In the genomic region with DNA sequence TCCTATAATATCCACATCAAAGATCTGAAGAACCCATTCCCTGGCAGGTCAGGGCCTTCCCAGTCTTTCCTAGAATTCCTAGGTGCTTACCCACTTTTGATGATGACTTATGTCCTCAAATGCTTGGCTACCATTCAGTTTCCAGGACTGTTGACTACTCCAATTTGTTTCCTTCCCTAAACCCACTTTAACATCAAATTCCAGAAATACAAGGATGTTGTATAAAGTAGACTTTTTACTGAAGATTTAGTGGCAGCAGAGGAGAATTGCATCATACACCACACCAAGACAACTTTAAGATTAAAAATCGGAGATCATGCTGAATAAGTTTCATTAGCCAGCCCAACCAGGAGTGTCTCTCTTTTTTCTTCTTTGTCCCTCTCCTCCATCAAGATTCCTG, we compare ENCODE assay signal across 26 cellular contexts.
DNase-seq lines count a peak whose midpoint lies in the region; ATAC-seq and TF ChIP-seq lines count a peak whose summit lies in the region.
"Had no signal": no experiment of that assay in that cellular context is flagged by ENCODE, and none has a peak within 500 bp of the region (broad histone marks: within the 10 kb centered on the region; RNA-seq: fewer than 3 reads in every experiment).

No MANE protein-coding gene starts in this region.

- H3K9me3 ChIP-seq in GM23248 (ENCODE audit: low read depth) (no peaks in the 10 kb centered on the region), RWPE2 (ENCODE audit: severe bottlenecking) (no peaks in the 10 kb centered on the region), fibroblast of lung (ENCODE audit: control insufficient read depth, insufficient read depth, low read depth, low read length) (no peaks in the 10 kb centered on the region), osteoblast (ENCODE audit: low read depth, low read length) (no peaks in the 10 kb centered on the region), body of pancreas (no peaks in the 10 kb centered on the region)
- H3K9me3 ChIP-seq: left ventricle myocardium inferior, sigmoid colon, tibial artery had no signal

- POLR2A ChIA-PET in activated CD4-positive, alpha-beta memory T cell treated with anti-CD3 and anti-CD28 coated beads, Interleukin-2, amount 10 ng/mL, durations not matched to agents 7 days and 5 days (lab: Charles Lee) = no interaction called here

- H3K4me1 Mint-ChIP-seq in activated CD4-positive, alpha-beta memory T cell treated with anti-CD3 and anti-CD28 coated beads, Interleukin-2, amount 10 ng/mL, durations not matched to agents 7 days and 5 days = no peaks in the 10 kb centered on the region
- H3K4me1 Mint-ChIP-seq: activated naive CD8-positive, alpha-beta T cell treated with anti-CD3 and anti-CD28 coated beads for 36 hours; immature natural killer cell; stimulated activated naive CD8-positive, alpha-beta T cell treated with anti-CD3 and anti-CD28 coated beads, Interleukin-15, amount 100 ng/mL, for 72 hours had no signal

- DNase-seq in GM23248 = peak; percentile 20
- no peak for DNase-seq in RWPE2 (ENCODE audit: low spot score)
- peak; percentile 32 for DNase-seq in fibroblast of lung (ENCODE audit: low read depth in 2 of 2)
- DNase-seq in osteoblast (ENCODE audit: insufficient read length, low spot score, missing footprints) = no peak
- no peak for DNase-seq in activated CD4-positive, alpha-beta memory T cell treated with anti-CD3 and anti-CD28 coated beads, Interleukin-2, amount 10 ng/mL, durations not matched to agents 7 days and 5 days
- no peak for DNase-seq in body of pancreas
- no peak for DNase-seq in NCI-H187 (lab: John Stamatoyannopoulos, UW)
- DNase-seq: activated CD4-positive, alpha-beta T cell treated with anti-CD3 and anti-CD28 coated beads, Interleukin-2, amount 50 U/mL, for 48 hours; activated CD4-positive, CD25-positive, alpha-beta regulatory T cell; activated effector memory CD4-positive, alpha-beta T cell treated with Interleukin-2 at 50 U/mL for 16 hours; activated naive CD8-positive, alpha-beta T cell treated with anti-CD3 and anti-CD28 coated beads for 36 hours; CD4-positive, alpha-beta T cell; cerebellar nuclear complex; foreskin melanocyte; immature natural killer cell; left ventricle myocardium inferior; NCI-H1105; NCI-H2029 treated with DMSO at 0.1 percent for 48 hours; NCI-H2227 treated with DMSO at 0.1 percent for 48 hours; Right ventricle myocardium superior; sigmoid colon; stimulated activated naive CD8-positive, alpha-beta T cell treated with anti-CD3 and anti-CD28 coated beads, Interleukin-15, amount 100 ng/mL, for 72 hours; tibial artery had no signal

- intact Hi-C loops in body of pancreas (cut with DNase I) = no loop called here

- no peak overlapping the region for H3K4me3 Mint-ChIP-seq in activated CD4-positive, alpha-beta memory T cell treated with anti-CD3 and anti-CD28 coated beads, Interleukin-2, amount 10 ng/mL, durations not matched to agents 7 days and 5 days
- H3K4me3 Mint-ChIP-seq: activated naive CD8-positive, alpha-beta T cell treated with anti-CD3 and anti-CD28 coated beads for 36 hours; CD4-positive, alpha-beta T cell; immature natural killer cell; nephron; stimulated activated naive CD8-positive, alpha-beta T cell treated with anti-CD3 and anti-CD28 coated beads, Interleukin-15, amount 100 ng/mL, for 72 hours had no signal

- H3K36me3 Mint-ChIP-seq in activated CD4-positive, alpha-beta memory T cell treated with anti-CD3 and anti-CD28 coated beads, Interleukin-2, amount 10 ng/mL, durations not matched to agents 7 days and 5 days (ENCODE audit: low read depth) = no peaks in the 10 kb centered on the region
- H3K36me3 Mint-ChIP-seq: activated naive CD8-positive, alpha-beta T cell treated with anti-CD3 and anti-CD28 coated beads for 36 hours had no signal

- H3K4me2 ChIP-seq in GM23248 (ENCODE audit: unreplicated experiment) = peak overlapping the region; percentile 22
- no peak overlapping the region for H3K4me2 ChIP-seq in fibroblast of lung (ENCODE audit: extremely low read depth, insufficient read depth, low read length)
- no peak overlapping the region for H3K4me2 ChIP-seq in osteoblast (ENCODE audit: insufficient read depth, low read length)
- H3K4me2 ChIP-seq: hepatocyte had no signal

- no peak overlapping the region for H3K9ac ChIP-seq in GM23248
- H3K9ac ChIP-seq in fibroblast of lung (ENCODE audit: insufficient read depth, low read length) = no peak overlapping the region

- no peaks in the 10 kb centered on the region for H3K79me2 ChIP-seq in GM23248 (ENCODE audit: insufficient read depth)
- no peaks in the 10 kb centered on the region for H3K79me2 ChIP-seq in fibroblast of lung (ENCODE audit: control insufficient read depth, insufficient read depth, low read length)
- H3K79me2 ChIP-seq in osteoblast (ENCODE audit: insufficient read depth, low read length) = no peaks in the 10 kb centered on the region
- H3K79me2 ChIP-seq: hepatocyte had no signal

- H3K9me2 ChIP-seq in GM23248 (ENCODE audit: insufficient read depth) = no peaks in the 10 kb centered on the region

- H3K27ac ChIP-seq in GM23248 (peak overlapping the region; percentile 27; the same call in 1 of the 2 replicates), RWPE2 (ENCODE audit: poor library complexity, severe bottlenecking) (peak overlapping the region; percentile 8), fibroblast of lung (ENCODE audit: insufficient read depth, low read length) (no peak overlapping the region), osteoblast (ENCODE audit: low read depth, low read length) (peak overlapping the region; percentile 42), body of pancreas (no peak overlapping the region)
- H3K27ac ChIP-seq: hepatocyte, left ventricle myocardium inferior, sigmoid colon, tibial artery had no signal

- H3K36me3 ChIP-seq in GM23248 (ENCODE audit: low read depth) = no peaks in the 10 kb centered on the region
- H3K36me3 ChIP-seq in RWPE2 (ENCODE audit: low read depth) = peaks cover 20% of the 10 kb centered on the region
- no peaks in the 10 kb centered on the region for H3K36me3 ChIP-seq in fibroblast of lung (ENCODE audit: control insufficient read depth, insufficient read depth, low read length)
- H3K36me3 ChIP-seq in osteoblast (ENCODE audit: insufficient read depth, low read length) = no peaks in the 10 kb centered on the region
- no peaks in the 10 kb centered on the region for H3K36me3 ChIP-seq in body of pancreas (replicated peaks in 1 of 2; ENCODE audit: insufficient read depth in 1 of 2, low read depth in 2 of 2)
- H3K36me3 ChIP-seq: sigmoid colon, tibial artery had no signal

- 43 to 50% methylated on average over 1 of the region's 1 CpG for WGBS in GM23248 (ENCODE audit: low coverage in 1 of 2, low lambda C conversion rate in 2 of 2, missing lambda C conversion rate in 2 of 2), 2 experiments
- 55 to 59% methylated on average over 1 of the region's 1 CpG for WGBS in body of pancreas, 2 donors

- ATAC-seq in RWPE2 (ENCODE audit: low read depth) = no peak
- ATAC-seq in body of pancreas = no peak
- ATAC-seq in HG02938 (IDR thresholded peaks at IDR 0.05; ENCODE audit: unreplicated experiment) = no peak
- ATAC-seq: stimulated activated naive CD8-positive, alpha-beta T cell treated with anti-CD3 and anti-CD28 coated beads, Interleukin-15, amount 100 ng/mL, for 72 hours had no signal

- H2AFZ ChIP-seq in GM23248 (peak overlapping the region; percentile 32), fibroblast of lung (ENCODE audit: low read length) (no peak overlapping the region), osteoblast (ENCODE audit: low read length) (no peak overlapping the region)
- H2AFZ ChIP-seq: hepatocyte had no signal

- TF ChIP-seq POLR2A in body of pancreas (IDR thresholded peaks at IDR 0.05) = no peak

- H3K27me3 ChIP-seq in GM23248 (replicated peaks; ENCODE audit: insufficient read depth) (no peaks in the 10 kb centered on the region), RWPE2 (ENCODE audit: insufficient read depth, poor library complexity, severe bottlenecking) (no peaks in the 10 kb centered on the region), fibroblast of lung (ENCODE audit: control insufficient read depth, insufficient read depth, low read length) (no peaks in the 10 kb centered on the region), osteoblast (ENCODE audit: insufficient read depth, low read length) (no peaks in the 10 kb centered on the region), body of pancreas (no peaks in the 10 kb centered on the region)
- H3K27me3 ChIP-seq: hepatocyte, sigmoid colon, tibial artery had no signal

- peaks cover 5% of the 10 kb centered on the region; the same call in 1 of the 2 replicates for H3F3A ChIP-seq in GM23248 (ENCODE audit: insufficient read depth)

- no peak overlapping the region for H3K27ac Mint-ChIP-seq in activated CD4-positive, alpha-beta memory T cell treated with anti-CD3 and anti-CD28 coated beads, Interleukin-2, amount 10 ng/mL, durations not matched to agents 7 days and 5 days
- H3K27ac Mint-ChIP-seq: activated naive CD8-positive, alpha-beta T cell treated with anti-CD3 and anti-CD28 coated beads for 36 hours; CD4-positive, alpha-beta T cell; immature natural killer cell; stimulated activated naive CD8-positive, alpha-beta T cell treated with anti-CD3 and anti-CD28 coated beads, Interleukin-15, amount 100 ng/mL, for 72 hours had no signal

- H3K9me3 Mint-ChIP-seq in activated CD4-positive, alpha-beta memory T cell treated with anti-CD3 and anti-CD28 coated beads, Interleukin-2, amount 10 ng/mL, durations not matched to agents 7 days and 5 days = peaks cover 5% of the 10 kb centered on the region
- H3K9me3 Mint-ChIP-seq: activated naive CD8-positive, alpha-beta T cell treated with anti-CD3 and anti-CD28 coated beads for 36 hours; CD4-positive, alpha-beta T cell; nephron had no signal

- CTCF ChIA-PET in activated CD4-positive, alpha-beta memory T cell treated with anti-CD3 and anti-CD28 coated beads, Interleukin-2, amount 10 ng/mL, durations not matched to agents 7 days and 5 days (lab: Charles Lee) = no interaction called here

- no peaks in the 10 kb centered on the region for H3K27me3 Mint-ChIP-seq in activated CD4-positive, alpha-beta memory T cell treated with anti-CD3 and anti-CD28 coated beads, Interleukin-2, amount 10 ng/mL, durations not matched to agents 7 days and 5 days
- H3K27me3 Mint-ChIP-seq: activated naive CD8-positive, alpha-beta T cell treated with anti-CD3 and anti-CD28 coated beads for 36 hours; CD4-positive, alpha-beta T cell; stimulated activated naive CD8-positive, alpha-beta T cell treated with anti-CD3 and anti-CD28 coated beads, Interleukin-15, amount 100 ng/mL, for 72 hours had no signal

- in situ Hi-C loops in GM23248 (cut with MboI) = no loop called here

- H3K4me1 ChIP-seq in GM23248 (ENCODE audit: insufficient read depth) (peaks cover 28% of the 10 kb centered on the region), RWPE2 (ENCODE audit: insufficient read depth, poor library complexity, severe bottlenecking) (peaks cover 7% of the 10 kb centered on the region), fibroblast of lung (ENCODE audit: control insufficient read depth, extremely low read depth, insufficient read depth, low read length) (peaks cover 8% of the 10 kb centered on the region), osteoblast (ENCODE audit: insufficient read depth, low read length) (peaks cover 22% of the 10 kb centered on the region), body of pancreas (no peaks in the 10 kb centered on the region)
- H3K4me1 ChIP-seq: left ventricle myocardium inferior, sigmoid colon had no signal

- H4K20me1 ChIP-seq in GM23248 (ENCODE audit: insufficient read depth) = no peaks in the 10 kb centered on the region
- no peaks in the 10 kb centered on the region for H4K20me1 ChIP-seq in fibroblast of lung (ENCODE audit: control insufficient read depth, extremely low read depth, insufficient read depth, low read length)
- no peaks in the 10 kb centered on the region for H4K20me1 ChIP-seq in osteoblast (ENCODE audit: insufficient read depth, low read length)

- H3K4me3 ChIP-seq in GM23248 (no peak overlapping the region), RWPE2 (ENCODE audit: severe bottlenecking) (no peak overlapping the region), fibroblast of lung (replicated peaks in 1 of 4; ENCODE audit: control extremely low read depth in 1 of 4, insufficient read depth in 1 of 4, low read depth in 3 of 4, low read length in 4 of 4) (no peak overlapping the region), osteoblast (ENCODE audit: insufficient read depth, low read length) (no peak overlapping the region), body of pancreas (no peak overlapping the region)
- H3K4me3 ChIP-seq: hepatocyte, left ventricle myocardium inferior, sigmoid colon, tibial artery had no signal

- TF ChIP-seq CTCF in RWPE2 (IDR thresholded peaks at IDR 0.05; ENCODE audit: poor library complexity, severe bottlenecking) = no peak
- TF ChIP-seq CTCF in fibroblast of lung (conservative IDR thresholded peaks at IDR 0.05 in 1 of 2, IDR thresholded peaks at IDR 0.05 in 1 of 2; ENCODE audit: low read depth in 1 of 2, low read length in 2 of 2) = no peak
- TF ChIP-seq CTCF in osteoblast (IDR thresholded peaks at IDR 0.05; ENCODE audit: extremely low read depth, low read depth, low read length) = no peak
- TF ChIP-seq CTCF in body of pancreas (IDR thresholded peaks at IDR 0.05) = no peak

Comparison
In these comparisons a context has a peak if more than half of its experiments do, and no peak if none do; other contexts are left out.
1. DNase-seq: peak in GM23248 (single experiment) and fibroblast of lung (2 of 2); none in RWPE2 (single experiment), osteoblast (single experiment), activated CD4-positive, alpha-beta memory T cell treated with anti-CD3 and anti-CD28 coated beads, Interleukin-2, amount 10 ng/mL, durations not matched to agents 7 days and 5 days (single experiment), body of pancreas (0 of 4) and NCI-H187 (0 of 2).
2. H3K27ac ChIP-seq: peak in GM23248 (single experiment), RWPE2 (single experiment) and osteoblast (single experiment); none in fibroblast of lung (single experiment) and body of pancreas (0 of 4).